13 cellular contexts compared by ENCODE assay signal in the genomic region with DNA sequence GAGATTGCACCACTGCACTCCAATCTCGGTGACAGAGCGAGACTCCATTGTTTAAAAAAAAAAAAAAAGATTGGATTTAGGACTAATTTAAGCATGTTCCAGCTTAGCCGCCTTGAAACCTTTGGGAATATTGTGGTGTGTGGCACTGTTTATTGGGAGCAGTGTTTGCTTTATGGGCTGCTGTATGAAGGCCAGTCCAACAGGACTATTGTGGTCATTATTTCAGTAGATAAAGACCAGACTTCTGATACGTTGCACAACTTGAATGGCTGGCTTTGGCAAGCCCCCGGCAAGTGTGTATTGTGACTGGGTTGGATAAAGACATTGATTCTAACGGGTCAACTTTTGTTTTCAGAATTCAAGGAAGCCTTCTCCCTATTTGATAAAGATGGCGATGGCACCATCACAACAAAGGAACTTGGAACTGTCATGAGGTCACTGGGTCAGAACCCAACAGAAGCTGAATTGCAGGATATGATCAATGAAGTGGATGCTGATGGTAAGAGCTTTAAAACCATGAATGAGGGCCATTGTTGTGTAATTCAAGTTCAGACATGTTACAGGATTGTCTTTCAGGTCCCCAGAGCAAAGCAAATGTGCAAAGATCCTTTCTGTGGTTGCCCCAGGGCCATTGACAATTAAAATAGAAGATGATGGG. TPM values are rescaled to one million over a fixed set of nuclear protein-coding genes. Genes with fewer than 3 reads are reported as not detected.
DNase-seq lines count a peak whose midpoint lies in the region; ATAC-seq and TF ChIP-seq lines count a peak whose summit lies in the region.
"Had no signal": no experiment of that assay in that cellular context is flagged by ENCODE, and none has a peak within 500 bp of the region (broad histone marks: within the 10 kb centered on the region; RNA-seq: fewer than 3 reads in every experiment).

No MANE protein-coding gene starts in this region.

- no peaks in the 10 kb centered on the region for H3K27me3 Mint-ChIP-seq in activated CD4-positive, alpha-beta T cell treated with anti-CD3 and anti-CD28 coated beads, Interleukin-2, amount 10 ng/mL, durations not matched to agents 24 days and 14 days

- TF ChIP-seq CTCF in epithelial cell of esophagus (IDR thresholded peaks at IDR 0.05; ENCODE audit: insufficient read depth, low read depth, low read length, missing control alignments): no peak
- no peak for TF ChIP-seq CTCF in gastrocnemius medialis (IDR thresholded peaks at IDR 0.05 in 4 of 5, conservative IDR thresholded peaks at IDR 0.05 in 1 of 5)

- H3K4me3 ChIP-seq in epithelial cell of esophagus (ENCODE audit: low read length): no peak overlapping the region
- H3K4me3 ChIP-seq in gastrocnemius medialis: peak overlapping the region in 1 of 4 donors; percentile 100

- no peaks in the 10 kb centered on the region for H3K27me3 ChIP-seq in gastrocnemius medialis
- H3K27me3 ChIP-seq: upper lobe of right lung had no signal

- DNase-seq in activated CD4-positive, alpha-beta T cell treated with anti-CD3 and anti-CD28 coated beads, Interleukin-2, amount 10 ng/mL, durations not matched to agents 24 days and 14 days: no peak
- DNase-seq in activated CD4-positive, alpha-beta T cell treated with anti-CD3 and anti-CD28 coated beads for 48 hours: no peak
- peak; percentile 67 for DNase-seq in SK-MEL-5 (ENCODE audit: low read depth, low spot score)
- peak; percentile 27 for DNase-seq in epithelial cell of esophagus (ENCODE audit: low read depth)
- no peak for DNase-seq in gastrocnemius medialis
- no peak for DNase-seq in NCI-H187 treated with DMSO at 0.1 percent for 48 hours (lab: John Stamatoyannopoulos, UW)
- no peak for DNase-seq in stimulated activated naive CD4-positive, alpha-beta T cell treated with Interleukin-2 at 50 U/mL for 16 hours (lab: John Stamatoyannopoulos, UW)
- DNase-seq: activated CD4-positive, alpha-beta T cell treated with anti-CD3 and anti-CD28 coated beads for 1 hour; kidney glomerular epithelial cell; posterior cingulate gyrus; upper lobe of right lung had no signal

- intact Hi-C loops in activated CD4-positive, alpha-beta T cell treated with anti-CD3 and anti-CD28 coated beads, Interleukin-2, amount 10 ng/mL, durations not matched to agents 24 days and 14 days (cut with micrococcal nuclease): no loop called here
- intact Hi-C loops in gastrocnemius medialis (cut with DNase I; ENCODE audit: low total_unique reads): loop anchor here (2.0 kb wide), 1 partner anchor 224 kb away; no protein-coding TSS in a partner anchor

- in situ Hi-C loops in SK-MEL-5 (cut with HindIII; ENCODE audit: low pct_unique_long_range_greater_than_20kb, low sequenced_read_pairs): no loop called here
- in situ Hi-C loops in gastrocnemius medialis (cut with MboI; ENCODE audit: low sequenced_read_pairs in 4 of 4): loop anchor here in 3 of 4 donors (5.0 to 10.0 kb wide), 3 partner anchors 294 to 354 kb away; no protein-coding TSS in a partner anchor

- peaks cover 0 to 60% of the 10 kb centered on the region in 2 donors for H3K36me3 ChIP-seq in gastrocnemius medialis

- no peak for TF ChIP-seq POLR2A in gastrocnemius medialis (IDR thresholded peaks at IDR 0.05)

- peaks cover 49% of the 10 kb centered on the region for H3K4me1 Mint-ChIP-seq in activated CD4-positive, alpha-beta T cell treated with anti-CD3 and anti-CD28 coated beads, Interleukin-2, amount 10 ng/mL, durations not matched to agents 24 days and 14 days

- H3K4me3 Mint-ChIP-seq in activated CD4-positive, alpha-beta T cell treated with anti-CD3 and anti-CD28 coated beads, Interleukin-2, amount 10 ng/mL, durations not matched to agents 24 days and 14 days: peak overlapping the region; percentile 97

- peaks cover 53 to 75% of the 10 kb centered on the region in 2 donors for H3K4me1 ChIP-seq in gastrocnemius medialis

- ATAC-seq in gastrocnemius medialis (no peak), HG03135 (IDR thresholded peaks at IDR 0.05; ENCODE audit: unreplicated experiment) (no peak)
- ATAC-seq: esophagus mucosa, upper lobe of right lung had no signal

- no peaks in the 10 kb centered on the region for H3K9me3 ChIP-seq in gastrocnemius medialis
- H3K9me3 ChIP-seq: upper lobe of right lung had no signal

- peaks cover 68% of the 10 kb centered on the region for H3K36me3 Mint-ChIP-seq in activated CD4-positive, alpha-beta T cell treated with anti-CD3 and anti-CD28 coated beads, Interleukin-2, amount 10 ng/mL, durations not matched to agents 24 days and 14 days (ENCODE audit: low read depth)

- H3K9me3 Mint-ChIP-seq in activated CD4-positive, alpha-beta T cell treated with anti-CD3 and anti-CD28 coated beads, Interleukin-2, amount 10 ng/mL, durations not matched to agents 24 days and 14 days: no peaks in the 10 kb centered on the region

- peak overlapping the region; percentile 36 for H3K27ac Mint-ChIP-seq in activated CD4-positive, alpha-beta T cell treated with anti-CD3 and anti-CD28 coated beads, Interleukin-2, amount 10 ng/mL, durations not matched to agents 24 days and 14 days

- peak overlapping the region; percentile 91 to 94 (median 94) for H3K27ac ChIP-seq in gastrocnemius medialis

RNA-seq across cellular contexts. Expression of a gene that starts 4.2 kb away (rescaled TPM):
- 471 and 482 TPM in 2 replicates for total RNA-seq in activated CD4-positive, alpha-beta T cell treated with anti-CD3 and anti-CD28 coated beads, Interleukin-2, amount 10 ng/mL, durations not matched to agents 24 days and 14 days
- 271 and 303 TPM in 2 replicates for total RNA-seq in SK-MEL-5 (2014; rRNA removed; shearing (Covaris generic))
- 174 and 194 TPM in 2 replicates for polyA plus RNA-seq in SK-MEL-5 (2015; cell fraction: cytosol; rRNA removed)
- polyA plus RNA-seq in SK-MEL-5 (2015; cell fraction: nucleus; rRNA removed): 140 and 155 TPM in 2 replicates
- 1,000 to 10,000 TPM in 2 of 4 donors, 100 to 1,000 TPM in 2; 466 to 1,278 (median 1,009) TPM for total RNA-seq in gastrocnemius medialis

Comparison
In these comparisons a context has a peak if more than half of its experiments do, and no peak if none do; other contexts are left out.
1. DNase-seq: peak in SK-MEL-5 (single experiment) and epithelial cell of esophagus (single experiment); none in activated CD4-positive, alpha-beta T cell treated with anti-CD3 and anti-CD28 coated beads, Interleukin-2, amount 10 ng/mL, durations not matched to agents 24 days and 14 days (single experiment), activated CD4-positive, alpha-beta T cell treated with anti-CD3 and anti-CD28 coated beads for 48 hours (single experiment), gastrocnemius medialis (0 of 2), NCI-H187 treated with DMSO at 0.1 percent for 48 hours (single experiment) and stimulated activated naive CD4-positive, alpha-beta T cell treated with Interleukin-2 at 50 U/mL for 16 hours (single experiment).